Comparison of ENCODE assay signal across 9 cellular contexts in the genomic region with DNA sequence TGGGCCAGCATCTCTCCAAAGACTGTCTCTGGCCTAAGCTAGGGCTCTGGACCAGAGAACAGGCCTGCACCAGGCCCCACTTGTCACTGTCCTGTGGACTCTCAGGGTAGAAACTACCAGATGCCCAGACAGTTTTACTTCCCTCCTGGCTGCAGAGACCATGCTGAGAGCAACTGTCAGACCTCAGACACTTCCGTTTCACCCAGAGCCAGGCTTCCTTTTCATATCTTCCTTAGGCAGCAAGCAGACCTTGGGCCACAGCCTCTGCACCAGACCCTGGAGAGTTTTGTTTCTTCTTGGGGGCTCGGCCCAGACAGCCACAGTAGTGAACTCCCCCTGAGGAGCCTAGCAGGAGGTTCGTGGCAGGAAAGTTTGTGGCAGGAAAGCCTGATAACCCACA. TPM values are rescaled to one million over a fixed set of nuclear protein-coding genes. Genes with fewer than 3 reads are reported as not detected.
DNase-seq lines count a peak whose midpoint lies in the region; ATAC-seq and TF ChIP-seq lines count a peak whose summit lies in the region.
"Had no signal": no experiment of that assay in that cellular context is flagged by ENCODE, and none has a peak within 500 bp of the region (broad histone marks: within the 10 kb centered on the region; RNA-seq: fewer than 3 reads in every experiment).

No MANE protein-coding gene starts in this region.

- peaks cover 84% of the 10 kb centered on the region for H3K4me1 Mint-ChIP-seq in activated T-helper 1 cell treated with anti-CD3 and anti-CD28 coated beads, Interleukin-12 subunit alpha, Interleukin-12 subunit beta, Interleukin-2, Interleukin-4 antibody, amounts not matched to agents 30 ng/mL and 10 ng/mL and 1 ng/mL, durations not matched to agents 14 hours and 24 hours and 36 hours (ENCODE audit: low read depth)

- POLR2A ChIA-PET in HEK293T (lab: Yijun Ruan, JAX): no interaction called here

- no peak for TF ChIP-seq CTCF in GM10266 (IDR thresholded peaks at IDR 0.05; ENCODE audit: control insufficient read depth, insufficient read depth, low read depth, missing control alignments)

- peak overlapping the region; percentile 56 for H3K4me3 Mint-ChIP-seq in activated T-helper 1 cell treated with anti-CD3 and anti-CD28 coated beads, Interleukin-12 subunit alpha, Interleukin-12 subunit beta, Interleukin-2, Interleukin-4 antibody, amounts not matched to agents 30 ng/mL and 10 ng/mL and 1 ng/mL, durations not matched to agents 14 hours and 24 hours and 36 hours
- H3K4me3 Mint-ChIP-seq: nephron had no signal

- no peaks in the 10 kb centered on the region for H3K9me3 Mint-ChIP-seq in activated T-helper 1 cell treated with anti-CD3 and anti-CD28 coated beads, Interleukin-12 subunit alpha, Interleukin-12 subunit beta, Interleukin-2, Interleukin-4 antibody, amounts not matched to agents 30 ng/mL and 10 ng/mL and 1 ng/mL, durations not matched to agents 14 hours and 24 hours and 36 hours
- H3K9me3 Mint-ChIP-seq: nephron had no signal

- H3K36me3 Mint-ChIP-seq in activated T-helper 1 cell treated with anti-CD3 and anti-CD28 coated beads, Interleukin-12 subunit alpha, Interleukin-12 subunit beta, Interleukin-2, Interleukin-4 antibody, amounts not matched to agents 30 ng/mL and 10 ng/mL and 1 ng/mL, durations not matched to agents 14 hours and 24 hours and 36 hours (ENCODE audit: low read depth): no peaks in the 10 kb centered on the region

- no peaks in the 10 kb centered on the region for H3K27me3 Mint-ChIP-seq in activated T-helper 1 cell treated with anti-CD3 and anti-CD28 coated beads, Interleukin-12 subunit alpha, Interleukin-12 subunit beta, Interleukin-2, Interleukin-4 antibody, amounts not matched to agents 30 ng/mL and 10 ng/mL and 1 ng/mL, durations not matched to agents 14 hours and 24 hours and 36 hours (ENCODE audit: insufficient read depth)

- intact Hi-C loops in activated T-helper 1 cell treated with anti-CD3 and anti-CD28 coated beads, Interleukin-12 subunit alpha, Interleukin-12 subunit beta, Interleukin-2, Interleukin-4 antibody, amounts not matched to agents 30 ng/mL and 10 ng/mL and 1 ng/mL, durations not matched to agents 14 hours and 24 hours and 36 hours (cut with micrococcal nuclease): no loop called here
- intact Hi-C loops in sciatic nerve (cut with DNase I): no loop called here

- ATAC-seq in GM19467 (IDR thresholded peaks at IDR 0.05; ENCODE audit: unreplicated experiment): peak; percentile 46
- ATAC-seq in HG03520 (IDR thresholded peaks at IDR 0.05; ENCODE audit: unreplicated experiment): peak; percentile 32
- ATAC-seq in sciatic nerve: peak; percentile 43

- H3K27ac Mint-ChIP-seq in activated T-helper 1 cell treated with anti-CD3 and anti-CD28 coated beads, Interleukin-12 subunit alpha, Interleukin-12 subunit beta, Interleukin-2, Interleukin-4 antibody, amounts not matched to agents 30 ng/mL and 10 ng/mL and 1 ng/mL, durations not matched to agents 14 hours and 24 hours and 36 hours: peak overlapping the region; percentile 82

- DNase-seq in GM10266 (ENCODE audit: extremely low spot score) (peak; percentile 56), sciatic nerve (ENCODE audit: low spot score) (no peak), NCI-H1694 treated with DMSO at 0.1 percent for 48 hours (lab: John Stamatoyannopoulos, UW) (no peak), HEK293T (ENCODE audit: extremely low spot score) (no peak), amniotic stem cell (lab: John Stamatoyannopoulos, UW) (no peak)
- peak; percentile 28 for DNase-seq in activated T-helper 1 cell treated with anti-CD3 and anti-CD28 coated beads, Interleukin-12 subunit alpha, Interleukin-12 subunit beta, Interleukin-2, Interleukin-4 antibody, amounts not matched to agents 30 ng/mL and 10 ng/mL and 1 ng/mL, durations not matched to agents 14 hours and 24 hours and 36 hours (ENCODE audit: low spot score)

- CTCF ChIA-PET in HEK293T (lab: Yijun Ruan, JAX): no interaction called here

TF ChIP-seq in HEK293T, 16 proteins besides CTCF, POLR2A, EP300 and RAD21:
- TF ChIP-seq L3MBTL2 (conservative IDR thresholded peaks at IDR 0.05) (no peak), BHLHE40 (IDR thresholded peaks at IDR 0.05; ENCODE audit: borderline replicate concordance) (no peak), NFRKB (IDR thresholded peaks at IDR 0.05) (no peak), FOXM1 (IDR thresholded peaks at IDR 0.05; ENCODE audit: borderline replicate concordance) (no peak), HDGF (IDR thresholded peaks at IDR 0.05; ENCODE audit: borderline replicate concordance) (no peak), FOXA1 (IDR thresholded peaks at IDR 0.05) (no peak), TARDBP (IDR thresholded peaks at IDR 0.05) (no peak), ARNT (IDR thresholded peaks at IDR 0.05) (no peak), PKNOX1 (IDR thresholded peaks at IDR 0.05) (no peak), SUZ12 (IDR thresholded peaks at IDR 0.05) (no peak), SP1 (IDR thresholded peaks at IDR 0.05) (no peak), ZNF384 (IDR thresholded peaks at IDR 0.05) (no peak), FOXK2 (IDR thresholded peaks at IDR 0.05) (no peak), CTBP1 (IDR thresholded peaks at IDR 0.05; ENCODE audit: borderline replicate concordance) (no peak), ELF4 (IDR thresholded peaks at IDR 0.05) (no peak)

RNA-seq across cellular contexts. Expression of gene FCHSD2, which starts 12.1 kb away (rescaled TPM):
- 23.4 and 27.7 TPM in 2 replicates for total RNA-seq in activated T-helper 1 cell treated with anti-CD3 and anti-CD28 coated beads, Interleukin-12 subunit alpha, Interleukin-12 subunit beta, Interleukin-2, Interleukin-4 antibody, amounts not matched to agents 30 ng/mL and 10 ng/mL and 1 ng/mL, durations not matched to agents 14 hours and 24 hours and 36 hours
- total RNA-seq in sciatic nerve: 64.7 TPM

Comparison
In these comparisons a context has a peak if more than half of its experiments do, and no peak if none do; other contexts are left out.
1. DNase-seq: peak in GM10266 (single experiment) and activated T-helper 1 cell treated with anti-CD3 and anti-CD28 coated beads, Interleukin-12 subunit alpha, Interleukin-12 subunit beta, Interleukin-2, Interleukin-4 antibody, amounts not matched to agents 30 ng/mL and 10 ng/mL and 1 ng/mL, durations not matched to agents 14 hours and 24 hours and 36 hours (single experiment); none in sciatic nerve (single experiment), NCI-H1694 treated with DMSO at 0.1 percent for 48 hours (single experiment), HEK293T (single experiment) and amniotic stem cell (single experiment).
2. Peak in every context shown above with its lines, with median percentiles within 50 percentile points of each other: ATAC-seq.